8 cellular contexts compared by ENCODE assay signal in the genomic region with DNA sequence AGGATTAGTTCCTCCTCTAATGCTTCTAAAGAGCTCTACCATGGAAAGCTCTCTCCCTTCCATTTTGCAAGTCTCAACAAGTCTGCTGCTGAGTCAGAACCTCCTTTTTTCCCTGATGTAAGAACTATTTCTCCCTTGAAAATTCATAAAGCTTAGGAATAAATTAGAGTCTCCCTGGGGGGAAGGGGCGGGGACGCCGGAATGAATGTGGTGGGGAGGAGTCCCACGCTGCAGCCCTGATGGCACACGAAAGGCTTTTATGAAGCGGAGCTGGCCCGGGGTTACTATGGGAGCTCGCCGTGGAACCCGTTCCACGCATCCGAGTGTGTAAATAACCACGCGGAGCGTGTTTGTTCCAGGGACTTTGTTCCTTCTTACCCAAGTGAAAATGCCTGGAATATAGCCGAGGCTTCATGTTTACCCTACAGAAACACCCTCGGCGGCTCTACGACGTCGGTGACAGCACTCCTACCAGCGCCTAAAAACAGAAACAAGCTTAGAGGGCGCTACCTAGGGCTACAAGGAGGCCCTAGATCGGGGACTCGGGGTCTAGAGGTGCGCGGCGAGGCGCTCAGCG. TPM values are rescaled to one million over a fixed set of nuclear protein-coding genes. Genes with fewer than 3 reads are reported as not detected.
DNase-seq lines count a peak whose midpoint lies in the region; ATAC-seq and TF ChIP-seq lines count a peak whose summit lies in the region.

No MANE protein-coding gene starts in this region.

- no peaks in the 10 kb centered on the region for H3K9me3 Mint-ChIP-seq in naive B cell

- H3K27me3 ChIP-seq in BE2C = no peaks in the 10 kb centered on the region

- no peaks in the 10 kb centered on the region for H3K9me3 ChIP-seq in BE2C

- peaks cover 15 to 20% (median 18%) of the 10 kb centered on the region in 3 donors for H3K4me1 Mint-ChIP-seq in naive B cell

- H3K36me3 ChIP-seq in BE2C = peaks cover 3% of the 10 kb centered on the region; the same call in 1 of the 2 replicates

- peak overlapping the region; percentile 89 to 99 (median 96) for H3K27ac Mint-ChIP-seq in naive B cell

- DNase-seq in BE2C (peak; percentile 51), NOMO-1 treated with DMSO at 0.1 percent for 48 hours (lab: John Stamatoyannopoulos, UW; ENCODE audit: unreplicated experiment) (peak; percentile 63), fibroblast of mammary gland (ENCODE audit: low read depth) (peak; percentile 94), naive B cell (peak; percentile 34)
- DNase-seq in activated T-helper 1 cell treated with anti-CD3 and anti-CD28 coated beads, Interleukin-2, amount 50 U/mL, for 16 hours (ENCODE audit: low read depth in 1 of 2, low spot score in 1 of 2) = peak; percentile 14 to 25
- peak; percentile 47 to 85 (median 64) for DNase-seq in stimulated activated naive CD4-positive, alpha-beta T cell (lab: John Stamatoyannopoulos, UW)

- H3K27me3 Mint-ChIP-seq in naive B cell = no peaks in the 10 kb centered on the region

- no peaks in the 10 kb centered on the region for H3K4me1 ChIP-seq in BE2C

- ATAC-seq in GM19023 (IDR thresholded peaks at IDR 0.05; ENCODE audit: unreplicated experiment) = peak; percentile 23
- peak; percentile 29 for ATAC-seq in HG03175 (IDR thresholded peaks at IDR 0.05; ENCODE audit: unreplicated experiment)
- ATAC-seq in naive B cell (ENCODE audit: low read depth in 2 of 2) = peak; percentile 15 to 22

- TF ChIP-seq CTCF in BE2C (IDR thresholded peaks at IDR 0.05; ENCODE audit: low read depth, low read length) (peak; percentile 8; the same call in 1 of the 2 replicates), fibroblast of mammary gland (conservative IDR thresholded peaks at IDR 0.05; ENCODE audit: control insufficient read depth, insufficient read depth, low read depth, low read length) (no peak)

- H3K4me3 ChIP-seq in BE2C (ENCODE audit: low read depth, low read length) = peak overlapping the region; percentile 91
- H3K4me3 ChIP-seq in fibroblast of mammary gland (ENCODE audit: control insufficient read depth, low read depth, low read length) = peak overlapping the region; percentile 74

- peak overlapping the region; percentile 88 to 96 (median 94) for H3K4me3 Mint-ChIP-seq in naive B cell

- no peaks in the 10 kb centered on the region for H3K36me3 Mint-ChIP-seq in naive B cell

RNA-seq across cellular contexts. Expression of a gene that starts 0.9 kb away (rescaled TPM):
- polyA plus RNA-seq in BE2C (2012; ENCODE audit: insufficient read depth, insufficient read length, low read depth) = 1.7 TPM
- polyA plus RNA-seq in naive B cell (ENCODE audit: low read depth in 6 of 6) = 1 to 10 TPM in 5 of 6 donors, not detected in 1; 1.2 to 2.9 (median 2.3) TPM

Comparison
In these comparisons a context has a peak if more than half of its experiments do, and no peak if none do; other contexts are left out.
1. Peak in every context shown above with its lines: DNase-seq, ATAC-seq and H3K4me3 ChIP-seq.
2. DNase-seq: peak in every context shown above with its lines; median percentile 94 in fibroblast of mammary gland; 64 in stimulated activated naive CD4-positive, alpha-beta T cell; 63 in NOMO-1 treated with DMSO at 0.1 percent for 48 hours; 51 in BE2C; 34 in naive B cell; 20 in activated T-helper 1 cell treated with anti-CD3 and anti-CD28 coated beads, Interleukin-2, amount 50 U/mL, for 16 hours.